1 cellular context compared by ENCODE assay signal in the genomic region with DNA sequence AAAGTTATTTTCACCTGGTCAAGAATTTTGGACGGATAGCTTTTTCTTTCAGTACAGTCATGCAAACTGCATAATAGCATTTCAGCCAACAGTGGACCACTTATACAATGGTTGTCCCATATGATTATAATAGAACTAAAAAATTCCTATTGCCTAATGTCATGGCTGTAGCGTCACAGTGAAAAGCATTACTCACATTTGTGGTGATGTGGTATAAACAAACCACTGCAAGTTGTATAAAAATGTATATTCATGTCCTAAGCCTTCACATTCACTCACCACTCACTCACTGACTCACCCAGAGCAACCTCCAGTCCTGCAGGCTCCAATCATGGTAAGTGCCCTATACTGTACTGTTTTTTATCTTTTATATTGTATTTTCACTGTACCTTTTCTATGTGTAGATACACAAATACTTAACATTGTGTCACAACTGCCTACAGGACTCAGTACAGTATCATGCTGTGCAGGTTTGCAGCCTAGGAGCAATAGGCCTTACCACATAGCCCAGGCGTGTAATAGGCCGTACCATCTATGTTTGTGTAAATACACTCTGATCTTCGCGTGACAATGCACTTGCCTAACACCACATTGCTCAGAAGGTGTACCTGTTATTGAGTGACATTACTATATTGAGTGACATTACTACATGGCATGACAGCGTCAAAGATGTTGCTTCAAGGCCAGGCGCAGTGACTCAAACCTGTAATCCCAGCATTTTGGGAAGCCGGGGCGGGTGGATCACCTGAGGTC.
TF ChIP-seq lines count a peak whose summit lies in the region.

No MANE protein-coding gene starts in this region.

TF ChIP-seq in HepG2, 621 proteins besides CTCF, POLR2A, EP300 and RAD21:
- TF ChIP-seq NPAS2 (CRISPR knock-in tag; IDR thresholded peaks at IDR 0.05; ENCODE audit: borderline replicate concordance), result no peak
- no peak for TF ChIP-seq SP5 (CRISPR knock-in tag; IDR thresholded peaks at IDR 0.05; ENCODE audit: borderline replicate concordance, low read depth)
- no peak for TF ChIP-seq ZNF12 (CRISPR knock-in tag; IDR thresholded peaks at IDR 0.05)
- TF ChIP-seq ZNF280B (CRISPR knock-in tag; IDR thresholded peaks at IDR 0.05; ENCODE audit: borderline replicate concordance), result no peak
- TF ChIP-seq ZNF362 (CRISPR knock-in tag; IDR thresholded peaks at IDR 0.05; ENCODE audit: borderline replicate concordance), result no peak
